22 cellular contexts compared by ENCODE assay signal in genomic region chr1:216057080-216057479, GRCh38.
"Had no signal": no experiment of that assay in that cellular context is flagged by ENCODE, and none has a peak within 500 bp of the region (broad histone marks: within the 10 kb centered on the region; RNA-seq: fewer than 3 reads in every experiment).

No MANE protein-coding gene starts in this region.

- ATAC-seq: K562, T-cell had no signal

- FAIRE-seq: K562, RCC 7860 had no signal

- H3K9ac ChIP-seq: KMS-11, SK-N-SH had no signal

- DNase-seq: Kasumi-1, MM.1S, NCI-H1092 treated with DMSO at 0.1 percent for 48 hours, NCI-H1436, NCI-H187, NCI-H2029, NCI-H2081 treated with DMSO at 0.1 percent for 48 hours, NCI-H2171, NCI-H226, NCI-H446, NCI-H510A, NCI-H524 treated with DMSO at 0.1 percent for 48 hours, NCI-H69, NCI-H774, SHP77, SK-N-SH, SW 1271, T-cell had no signal

- H3K4me3 ChIP-seq: K562 had no signal

- H3K4me2 ChIP-seq: KMS-11, SK-N-SH had no signal

- H3K9me3 ChIP-seq: SK-N-SH had no signal

- H3K27ac ChIP-seq: KMS-11, RWPE1 had no signal
